Comparison of ENCODE assay signal across 23 cellular contexts in the genomic region with DNA sequence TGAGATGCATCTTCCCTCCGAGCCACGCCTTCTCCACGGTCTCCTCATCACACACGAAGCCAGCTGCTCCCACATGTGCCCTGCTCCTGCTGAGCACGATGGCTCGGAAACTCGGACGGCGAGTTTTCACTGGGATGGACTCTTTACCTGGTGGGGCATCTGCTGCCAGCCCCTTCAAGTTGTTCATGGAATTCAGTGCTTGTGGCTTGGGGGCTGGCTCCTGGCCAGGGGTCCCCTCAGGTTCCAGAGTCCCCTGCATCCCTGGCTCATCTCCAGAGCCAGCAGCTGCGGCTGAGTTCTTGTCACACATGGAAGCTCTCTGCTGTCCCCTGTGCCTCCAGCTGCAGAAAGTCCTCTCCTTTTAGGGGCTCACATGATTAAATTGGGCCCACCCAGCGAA.
"Had no signal": no experiment of that assay in that cellular context is flagged by ENCODE, and none has a peak within 500 bp of the region (broad histone marks: within the 10 kb centered on the region; RNA-seq: fewer than 3 reads in every experiment).

No MANE protein-coding gene starts in this region.

- H3K36me3 ChIP-seq: cardiac muscle cell, prostate gland, right atrium auricular region, suprapubic skin had no signal

- H3K27ac Mint-ChIP-seq: activated CD4-positive, alpha-beta T cell treated with anti-CD3 and anti-CD28 coated beads for 36 hours; activated naive CD8-positive, alpha-beta T cell treated with anti-CD3 and anti-CD28 coated beads for 36 hours; activated T-helper 1 cell treated with anti-CD3 and anti-CD28 coated beads, Interleukin-12 subunit alpha, Interleukin-12 subunit beta, Interleukin-2, Interleukin-4 antibody, amounts not matched to agents 30 ng/mL and 10 ng/mL and 1 ng/mL, durations not matched to agents 14 hours and 24 hours and 36 hours; endodermal cell; stimulated activated naive CD8-positive, alpha-beta T cell treated with anti-CD3 and anti-CD28 coated beads, Interleukin-15, Interleukin-2, amounts not matched to agents 100 ng/mL and 50 ng/mL, for 24 hours; T-helper 2 cell treated with Interferon-gamma antibody and Interleukin-4, amounts not matched to agents 5 μg/mL and 100 μg/mL, for 36 hours; WTC11 had no signal

- H3K36me3 Mint-ChIP-seq: activated naive CD8-positive, alpha-beta T cell treated with anti-CD3 and anti-CD28 coated beads for 36 hours had no signal

- H3K4me1 ChIP-seq: prostate gland, right atrium auricular region had no signal

- H3K27ac ChIP-seq: cardiac muscle cell, dorsolateral prefrontal cortex, epithelial cell of prostate, foreskin keratinocyte, prostate gland, right atrium auricular region, suprapubic skin, vagina had no signal

- H3K27me3 ChIP-seq: cardiac muscle cell, right atrium auricular region, vagina had no signal

- H3K4me3 ChIP-seq: cardiac muscle cell, dorsolateral prefrontal cortex, prostate gland, right atrium auricular region, skin epidermis, suprapubic skin, vagina had no signal

- H3K9me3 Mint-ChIP-seq: activated naive CD8-positive, alpha-beta T cell treated with anti-CD3 and anti-CD28 coated beads for 36 hours; activated T-helper 1 cell treated with anti-CD3 and anti-CD28 coated beads, Interleukin-12 subunit alpha, Interleukin-12 subunit beta, Interleukin-2, Interleukin-4 antibody, amounts not matched to agents 30 ng/mL and 10 ng/mL and 1 ng/mL, durations not matched to agents 14 hours and 24 hours and 36 hours; endodermal cell; neural crest cell; stimulated activated naive CD8-positive, alpha-beta T cell treated with anti-CD3 and anti-CD28 coated beads, Interleukin-15, Interleukin-2, amounts not matched to agents 100 ng/mL and 50 ng/mL, for 24 hours; T-helper 2 cell treated with Interferon-gamma antibody and Interleukin-4, amounts not matched to agents 5 μg/mL and 100 μg/mL, for 36 hours; WTC11 had no signal

- H3K4me3 Mint-ChIP-seq: activated CD4-positive, alpha-beta T cell treated with anti-CD3 and anti-CD28 coated beads for 36 hours; activated naive CD8-positive, alpha-beta T cell treated with anti-CD3 and anti-CD28 coated beads for 36 hours; activated T-helper 1 cell treated with anti-CD3 and anti-CD28 coated beads, Interleukin-12 subunit alpha, Interleukin-12 subunit beta, Interleukin-2, Interleukin-4 antibody, amounts not matched to agents 30 ng/mL and 10 ng/mL and 1 ng/mL, durations not matched to agents 14 hours and 24 hours and 36 hours; endodermal cell; neural crest cell; stimulated activated naive CD8-positive, alpha-beta T cell treated with anti-CD3 and anti-CD28 coated beads, Interleukin-15, Interleukin-2, amounts not matched to agents 100 ng/mL and 50 ng/mL, for 24 hours; T-helper 2 cell treated with Interferon-gamma antibody and Interleukin-4, amounts not matched to agents 5 μg/mL and 100 μg/mL, for 36 hours; WTC11 had no signal

- H3K27me3 Mint-ChIP-seq: activated CD4-positive, alpha-beta T cell treated with anti-CD3 and anti-CD28 coated beads for 36 hours had no signal

- H3K9me3 ChIP-seq: prostate gland, right atrium auricular region, suprapubic skin, vagina had no signal

- ATAC-seq: left lobe of liver, WTC11 had no signal

- H3K4me1 Mint-ChIP-seq: endodermal cell, neural crest cell, WTC11 had no signal

- DNase-seq: activated CD4-positive, alpha-beta T cell treated with anti-CD3 and anti-CD28 coated beads, Interleukin-2, amount 50 U/mL, for 48 hours; activated T-cell treated with anti-CD3 and anti-CD28 coated beads for 4 hours; amniotic stem cell; dorsolateral prefrontal cortex; endodermal cell; foreskin keratinocyte; kidney; trophoblast cell had no signal
